In the genomic region with DNA sequence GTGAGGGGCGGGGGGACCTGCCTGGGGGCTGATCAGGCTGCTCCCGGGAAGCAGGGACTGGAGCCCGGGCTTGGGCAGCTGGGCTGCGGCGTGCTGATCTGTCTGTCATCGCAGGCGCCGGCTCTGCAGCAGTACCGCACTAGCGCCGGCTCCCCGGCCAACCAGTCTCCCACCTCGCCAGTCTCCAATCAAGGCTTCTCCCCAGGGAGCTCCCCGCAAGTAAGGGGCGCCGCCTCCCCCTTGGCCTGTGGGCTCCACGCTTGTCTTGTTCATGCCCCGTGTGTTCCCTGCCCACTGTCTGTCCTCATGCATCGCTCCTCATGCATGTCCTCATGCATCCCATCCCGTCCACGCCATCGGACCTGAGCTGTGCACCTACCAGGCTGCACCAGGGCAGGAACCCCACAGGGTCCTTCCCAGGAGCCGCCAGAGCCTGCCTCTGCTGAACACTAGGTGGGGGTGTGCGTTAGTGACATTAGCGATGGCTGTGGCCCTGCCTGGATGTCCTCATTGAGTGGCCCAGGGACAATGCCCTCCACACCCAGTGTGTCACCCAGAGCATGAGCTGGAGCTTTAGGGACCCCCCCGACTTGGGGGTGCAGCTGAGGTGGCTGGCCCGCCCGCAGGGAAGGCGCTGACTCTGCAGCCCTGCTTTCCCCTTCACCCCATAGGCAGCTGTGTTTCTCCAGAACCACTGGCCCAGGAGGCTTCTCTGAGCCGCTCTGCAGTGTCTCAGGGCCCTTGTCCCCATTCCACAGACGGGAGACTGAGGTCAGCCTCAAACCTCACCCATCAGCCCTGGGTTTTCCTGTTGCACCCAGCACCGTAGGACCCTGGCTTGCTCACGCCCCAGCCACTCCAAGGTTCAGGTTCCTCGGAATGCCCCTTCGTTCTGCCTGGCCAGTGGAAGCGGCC, we compare ENCODE assay signal across 11 cellular contexts. TPM values are rescaled to one million over a fixed set of nuclear protein-coding genes. Genes with fewer than 3 reads are reported as not detected.
DNase-seq lines count a peak whose midpoint lies in the region; ATAC-seq and TF ChIP-seq lines count a peak whose summit lies in the region.
"Had no signal": no experiment of that assay in that cellular context is flagged by ENCODE, and none has a peak within 500 bp of the region (broad histone marks: within the 10 kb centered on the region; RNA-seq: fewer than 3 reads in every experiment).

No MANE protein-coding gene starts in this region.

- H3K27ac Mint-ChIP-seq in naive thymus-derived CD8-positive, alpha-beta T cell: peak overlapping the region in 1 of 10 donors; percentile 88

- no peak for ATAC-seq in RWPE2 (ENCODE audit: low read depth)
- no peak for ATAC-seq in naive thymus-derived CD8-positive, alpha-beta T cell
- no peak for ATAC-seq in lower lobe of right lung

- H3K9ac ChIP-seq in colonic mucosa (ENCODE audit: low read depth in 2 of 2, low read length in 2 of 2): no peak overlapping the region

- H3K36me3 ChIP-seq in RWPE2 (ENCODE audit: low read depth) (no peaks in the 10 kb centered on the region), colonic mucosa (no peaks in the 10 kb centered on the region), lower lobe of right lung (no peaks in the 10 kb centered on the region)

- H3K27me3 Mint-ChIP-seq in naive thymus-derived CD8-positive, alpha-beta T cell: no peaks in the 10 kb centered on the region

- in situ Hi-C loops in GM13976 (cut with MboI; ENCODE audit: low sequenced_read_pairs, unreplicated experiment): no loop called here

- no peak overlapping the region for H3K4me3 ChIP-seq in RWPE2 (ENCODE audit: severe bottlenecking)
- no peak overlapping the region for H3K4me3 ChIP-seq in colonic mucosa
- H3K4me3 ChIP-seq in lower lobe of right lung: no peak overlapping the region

- H3K27me3 ChIP-seq in RWPE2 (ENCODE audit: insufficient read depth, poor library complexity, severe bottlenecking) (no peaks in the 10 kb centered on the region), colonic mucosa (no peaks in the 10 kb centered on the region), lower lobe of right lung (ENCODE audit: low read depth) (no peaks in the 10 kb centered on the region)

- peaks cover 0 to 8% (median 3%) of the 10 kb centered on the region in 3 donors for H3K36me3 Mint-ChIP-seq in naive thymus-derived CD8-positive, alpha-beta T cell

- DNase-seq in COLO668 (lab: John Stamatoyannopoulos, UW; ENCODE audit: unreplicated experiment) (peak; percentile 22), GM13976 (ENCODE audit: low spot score) (no peak), RWPE2 (ENCODE audit: low spot score) (no peak), iPS-NIHi7 (ENCODE audit: extremely low spot score) (peak; percentile 69), colonic mucosa (no peak), lower lobe of right lung (no peak), NCI-H774 (lab: John Stamatoyannopoulos, UW) (no peak)
- no peak for DNase-seq in naive thymus-derived CD8-positive, alpha-beta T cell
- DNase-seq: GDM1, KG1 had no signal

- peaks cover 0 to 3% (median under 1%) of the 10 kb centered on the region in 4 donors for H3K4me1 Mint-ChIP-seq in naive thymus-derived CD8-positive, alpha-beta T cell

- no peaks in the 10 kb centered on the region for H3K9me3 ChIP-seq in RWPE2 (ENCODE audit: severe bottlenecking)
- no peaks in the 10 kb centered on the region for H3K9me3 ChIP-seq in colonic mucosa
- H3K9me3 ChIP-seq in lower lobe of right lung: no peaks in the 10 kb centered on the region

- intact Hi-C loops in colonic mucosa (cut with DNase I) (no loop called here), lower lobe of right lung (cut with DNase I) (no loop called here)

- H3K4me1 ChIP-seq in RWPE2 (ENCODE audit: insufficient read depth, poor library complexity, severe bottlenecking): peaks cover 10% of the 10 kb centered on the region
- H3K4me1 ChIP-seq in colonic mucosa: no peaks in the 10 kb centered on the region
- peaks cover 4% of the 10 kb centered on the region for H3K4me1 ChIP-seq in lower lobe of right lung

- POLR2A ChIA-PET in naive thymus-derived CD8-positive, alpha-beta T cell (lab: Charles Lee): no interaction called here

- peak; percentile 9 for TF ChIP-seq CTCF in GM13976 (IDR thresholded peaks at IDR 0.05; ENCODE audit: borderline replicate concordance, control extremely low read depth, extremely low read depth, insufficient read depth, missing control alignments)
- TF ChIP-seq CTCF in RWPE2 (IDR thresholded peaks at IDR 0.05; ENCODE audit: poor library complexity, severe bottlenecking): peak; percentile 25
- no peak for TF ChIP-seq CTCF in colonic mucosa (IDR thresholded peaks at IDR 0.05)
- no peak for TF ChIP-seq CTCF in lower lobe of right lung (IDR thresholded peaks at IDR 0.05)

- H3K27ac ChIP-seq in RWPE2 (ENCODE audit: poor library complexity, severe bottlenecking): no peak overlapping the region
- no peak overlapping the region for H3K27ac ChIP-seq in colonic mucosa
- no peak overlapping the region for H3K27ac ChIP-seq in lower lobe of right lung

- no peak overlapping the region for H3K4me3 Mint-ChIP-seq in naive thymus-derived CD8-positive, alpha-beta T cell

- no peaks in the 10 kb centered on the region for H3K9me3 Mint-ChIP-seq in naive thymus-derived CD8-positive, alpha-beta T cell

RNA-seq across cellular contexts. Expression of a gene that starts 19.5 kb away (rescaled TPM):
- total RNA-seq in colonic mucosa (under 1 TPM in 1 of 2 donors, not detected in 1; 0.13 TPM), lower lobe of right lung (2.3 TPM)
- total RNA-seq in naive thymus-derived CD8-positive, alpha-beta T cell: not detected
- polyA plus RNA-seq in naive thymus-derived CD8-positive, alpha-beta T cell: not detected
- total RNA-seq: activated CD8-positive, alpha-beta memory T cell treated with anti-CD3 and anti-CD28 coated beads for 36 hours had no signal

Comparison
In these comparisons a context has a peak if more than half of its experiments do, and no peak if none do; other contexts are left out.
1. DNase-seq: peak in COLO668 (single experiment) and iPS-NIHi7 (single experiment); none in GM13976 (single experiment), RWPE2 (single experiment), colonic mucosa (single experiment), naive thymus-derived CD8-positive, alpha-beta T cell (0 of 10), lower lobe of right lung (single experiment) and NCI-H774 (single experiment).
2. CTCF ChIP-seq: peak in GM13976 (single experiment) and RWPE2 (single experiment); none in colonic mucosa (single experiment) and lower lobe of right lung (single experiment).